ENCODE assay signal across 9 cellular contexts in the genomic region with DNA sequence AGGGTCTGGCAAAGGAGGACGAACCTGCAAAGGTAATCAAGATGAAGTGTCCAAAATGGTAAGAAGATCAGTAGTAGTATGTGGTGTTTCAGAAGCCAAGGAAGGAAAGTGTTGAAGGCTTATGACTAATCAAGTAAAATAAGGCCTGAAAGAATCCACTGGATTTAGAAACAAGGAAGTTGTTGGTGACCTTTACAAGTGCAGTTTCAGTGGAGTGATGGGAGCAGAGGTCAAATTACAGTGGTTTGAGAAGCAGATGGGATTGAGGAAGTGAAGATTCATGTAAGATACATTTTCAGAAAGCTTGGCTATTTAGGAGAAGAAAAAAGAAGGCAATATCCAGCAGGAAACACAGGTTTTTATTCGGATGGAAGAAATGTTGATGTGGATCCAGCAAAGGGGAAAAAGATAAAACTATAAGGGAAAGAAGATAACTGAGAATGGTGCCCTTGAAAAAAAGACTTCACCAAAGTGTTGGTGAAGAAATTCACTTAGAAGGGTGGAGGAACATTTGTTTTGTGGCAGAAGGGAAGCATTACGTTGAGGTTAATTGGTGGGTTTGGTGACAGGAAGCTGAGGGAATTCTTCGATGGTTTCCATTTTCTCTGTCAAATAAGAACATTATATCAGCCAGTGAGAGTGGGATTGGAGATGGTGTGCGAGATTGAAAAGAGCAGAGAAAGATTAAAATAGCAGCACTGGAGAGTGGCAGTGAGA. TPM values are rescaled to one million over a fixed set of nuclear protein-coding genes. Genes with fewer than 3 reads are reported as not detected.
A peak's percentile ranks its signal among the peaks of the same experiment; 100 is the strongest.
DNase-seq lines count a peak whose midpoint lies in the region; ATAC-seq and TF ChIP-seq lines count a peak whose summit lies in the region.
"Had no signal": no experiment of that assay in that cellular context is flagged by ENCODE, and none has a peak within 500 bp of the region (broad histone marks: within the 10 kb centered on the region; RNA-seq: fewer than 3 reads in every experiment).

No MANE protein-coding gene starts in this region.

- TF ChIP-seq POLR2A in lower leg skin (IDR thresholded peaks at IDR 0.05), result no peak

- no peak for ATAC-seq in activated naive CD4-positive, alpha-beta T cell treated with anti-CD3 and anti-CD28 coated beads, Interleukin-2, amount 50 U/mL, for 72 hours
- no peak for ATAC-seq in GM18907 (IDR thresholded peaks at IDR 0.05; ENCODE audit: unreplicated experiment)
- ATAC-seq in HG03432 (IDR thresholded peaks at IDR 0.05; ENCODE audit: unreplicated experiment), result no peak

- no peak overlapping the region for H3K27ac Mint-ChIP-seq in activated naive CD4-positive, alpha-beta T cell treated with anti-CD3 and anti-CD28 coated beads, Interleukin-2, amount 50 U/mL, for 72 hours

- DNase-seq in CD1c-positive myeloid dendritic cell (ENCODE audit: extremely low spot score) (peak; percentile 91), Kasumi-1 (lab: John Stamatoyannopoulos, UW) (peak; percentile 96 to 98), astrocyte of the spinal cord (ENCODE audit: low read depth, low spot score) (peak; percentile 32), mucosa of gallbladder (ENCODE audit: low spot score) (peak; percentile 34), lower leg skin (ENCODE audit: low spot score in 2 of 2) (no peak)
- DNase-seq in activated naive CD4-positive, alpha-beta T cell treated with anti-CD3 and anti-CD28 coated beads, Interleukin-2, amount 50 U/mL, for 72 hours (ENCODE audit: low spot score in 2 of 2), result no peak
- DNase-seq: NCI-H2029 had no signal

- WGBS in lower leg skin, 2 donors, result 65 to 76% methylated on average over 5 of the region's 5 CpGs

- intact Hi-C loops in lower leg skin (cut with DNase I; ENCODE audit: low total_unique reads), result no loop called here

- no peaks in the 10 kb centered on the region for H3K9me3 Mint-ChIP-seq in activated naive CD4-positive, alpha-beta T cell treated with anti-CD3 and anti-CD28 coated beads, Interleukin-2, amount 50 U/mL, for 72 hours

- TF ChIP-seq CTCF in astrocyte of the spinal cord (IDR thresholded peaks at IDR 0.05; ENCODE audit: low read depth, low read length), result no peak
- no peak for TF ChIP-seq CTCF in lower leg skin (IDR thresholded peaks at IDR 0.05)

- no peaks in the 10 kb centered on the region for H3K36me3 Mint-ChIP-seq in activated naive CD4-positive, alpha-beta T cell treated with anti-CD3 and anti-CD28 coated beads, Interleukin-2, amount 50 U/mL, for 72 hours

- in situ Hi-C loops in astrocyte of the spinal cord (cut with HindIII; ENCODE audit: low sequenced_read_pairs), result no loop called here

- no peak overlapping the region for H3K4me3 ChIP-seq in astrocyte of the spinal cord (ENCODE audit: low read depth, low read length)
- no peak overlapping the region for H3K4me3 ChIP-seq in lower leg skin (ENCODE audit: low read depth, poor library complexity, severe bottlenecking)

RNA-seq across cellular contexts. Expression of a gene that starts 2.1 kb away (rescaled TPM):
- total RNA-seq in mucosa of gallbladder, result 3.7 TPM
- total RNA-seq in activated naive CD4-positive, alpha-beta T cell treated with anti-CD3 and anti-CD28 coated beads, Interleukin-2, amount 50 U/mL, for 72 hours, result 100 to 1,000 TPM; 102 to 155 TPM
- 1 to 10 TPM in 1 of 4 donors, not detected in 3; 2.7 TPM for total RNA-seq in lower leg skin

RNA-seq across cellular contexts. Expression of a gene that starts 2.4 kb away (rescaled TPM):
- total RNA-seq in mucosa of gallbladder (21.0 TPM), lower leg skin (10 to 100 TPM in 2 of 4 donors, 1 to 10 TPM in 2; 5.2 to 23.4 (median 9.9) TPM)
- 1 to 10 TPM; 4.4 to 5.2 TPM for total RNA-seq in activated naive CD4-positive, alpha-beta T cell treated with anti-CD3 and anti-CD28 coated beads, Interleukin-2, amount 50 U/mL, for 72 hours

RNA-seq across cellular contexts. Expression of a gene that starts 54.3 kb away (rescaled TPM):
- not detected for total RNA-seq in mucosa of gallbladder
- total RNA-seq in activated naive CD4-positive, alpha-beta T cell treated with anti-CD3 and anti-CD28 coated beads, Interleukin-2, amount 50 U/mL, for 72 hours, result not detected
- not detected for total RNA-seq in lower leg skin

Comparison
In these comparisons a context has a peak if more than half of its experiments do, and no peak if none do; other contexts are left out.
1. DNase-seq: peak in CD1c-positive myeloid dendritic cell (single experiment), Kasumi-1 (2 of 2), astrocyte of the spinal cord (single experiment) and mucosa of gallbladder (single experiment); none in activated naive CD4-positive, alpha-beta T cell treated with anti-CD3 and anti-CD28 coated beads, Interleukin-2, amount 50 U/mL, for 72 hours (0 of 2) and lower leg skin (0 of 2).
2. RNA of a gene that starts 2.1 kb away (total RNA-seq): 102 to 155 TPM in activated naive CD4-positive, alpha-beta T cell treated with anti-CD3 and anti-CD28 coated beads, Interleukin-2, amount 50 U/mL, for 72 hours; 3.7 TPM in mucosa of gallbladder (single experiment) and 2.7 TPM in lower leg skin; every median in the first group is over 10 times any median in the second.